10 cellular contexts compared by ENCODE assay signal in the genomic region with DNA sequence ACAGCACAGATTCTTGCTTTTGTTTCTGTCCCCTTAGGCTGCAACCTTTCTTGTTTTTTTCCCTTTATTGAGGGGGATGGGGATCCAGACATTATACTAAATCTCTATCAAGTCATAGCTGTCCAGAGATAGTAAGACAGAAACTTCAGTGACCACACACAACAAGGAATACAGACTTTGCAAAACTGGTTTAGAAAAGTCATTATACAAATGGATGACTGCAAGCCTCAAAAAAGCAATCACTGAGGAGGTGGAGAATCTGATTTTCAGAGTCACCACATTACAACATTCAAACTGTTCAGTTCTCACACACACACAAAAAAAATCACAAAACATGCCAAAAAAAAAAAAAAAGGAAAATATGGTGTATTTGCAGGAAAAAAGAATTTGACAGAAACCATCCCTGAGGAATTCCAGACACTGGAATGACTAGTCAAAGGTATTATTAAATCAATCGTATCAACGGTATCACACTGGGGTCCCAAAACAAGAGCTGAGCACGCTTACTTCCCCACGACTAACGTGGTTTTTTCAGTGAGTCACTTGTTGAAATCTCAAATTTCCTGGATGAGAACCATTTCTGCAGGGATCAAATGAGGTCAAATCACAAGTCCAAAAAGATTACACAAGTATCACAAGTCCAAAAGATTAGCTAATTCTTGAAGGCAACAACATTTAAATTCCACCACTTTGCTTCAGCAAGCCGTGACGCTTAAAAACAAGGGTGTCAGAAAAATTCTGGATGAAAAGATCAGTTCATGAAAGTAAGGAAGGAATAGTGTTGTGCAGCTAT. TPM values are rescaled to one million over a fixed set of nuclear protein-coding genes. Genes with fewer than 3 reads are reported as not detected.
DNase-seq lines count a peak whose midpoint lies in the region; TF ChIP-seq lines count a peak whose summit lies in the region.
"Had no signal": no experiment of that assay in that cellular context is flagged by ENCODE, and none has a peak within 500 bp of the region (broad histone marks: within the 10 kb centered on the region; RNA-seq: fewer than 3 reads in every experiment).

No MANE protein-coding gene starts in this region.

- H3K9me2 ChIP-seq in MM.1S (replicated peaks; ENCODE audit: insufficient read depth, low read length) = no peaks in the 10 kb centered on the region

- H3K4me3 ChIP-seq in MM.1S (ENCODE audit: low read length) = no peak overlapping the region

- no peaks in the 10 kb centered on the region for H3K27me3 ChIP-seq in MM.1S (replicated peaks; ENCODE audit: insufficient read depth, low read length)

- no peaks in the 10 kb centered on the region for H3K9me3 ChIP-seq in MM.1S (replicated peaks; ENCODE audit: insufficient read depth, low read length)

- TF ChIP-seq CTCF in MM.1S (IDR thresholded peaks at IDR 0.05; ENCODE audit: low read length) = no peak

- H3K36me3 ChIP-seq in MM.1S (replicated peaks; ENCODE audit: insufficient read depth, low read length) = no peaks in the 10 kb centered on the region

- no peaks in the 10 kb centered on the region for H4K20me1 ChIP-seq in MM.1S (ENCODE audit: insufficient read depth, low read length)

- H3K27ac ChIP-seq in MM.1S (ENCODE audit: low read length) = peak overlapping the region; percentile 19; the same call in 1 of the 2 replicates

- H3F3A ChIP-seq in MM.1S (ENCODE audit: insufficient read depth, low read length) = peaks cover 5% of the 10 kb centered on the region

- peaks cover 17% of the 10 kb centered on the region for H3K4me1 ChIP-seq in MM.1S (ENCODE audit: low read length)

- DNase-seq in AG08395 (ENCODE audit: low spot score) (peak; percentile 11), MM.1S (no peak), astrocyte of the hippocampus (ENCODE audit: low read depth, low spot score) (peak; percentile 53), kidney tubule cell (ENCODE audit: low spot score) (peak; percentile 44), NCI-H2227 treated with DMSO at 0.1 percent for 48 hours (lab: John Stamatoyannopoulos, UW) (no peak), cerebellum (ENCODE audit: low spot score) (no peak), NCI-H1105 (lab: John Stamatoyannopoulos, UW) (no peak), ecto neural progenitor cell (ENCODE audit: low spot score) (no peak)
- DNase-seq: left colon, SHP77 treated with DMSO at 0.1 percent for 48 hours had no signal

- H3K79me2 ChIP-seq in MM.1S (ENCODE audit: low read length) = peaks cover 28% of the 10 kb centered on the region

- H3K4me2 ChIP-seq in MM.1S (ENCODE audit: low read depth, low read length) = no peak overlapping the region

- H3K9ac ChIP-seq in MM.1S (ENCODE audit: low read length) = no peak overlapping the region

- H2AFZ ChIP-seq in MM.1S (ENCODE audit: low read length) = no peak overlapping the region

RNA-seq across cellular contexts. Expression of gene USP12, which starts 41.2 kb away (rescaled TPM):
- 38.6 TPM for total RNA-seq in cerebellum

Comparison
In these comparisons a context has a peak if more than half of its experiments do, and no peak if none do; other contexts are left out.
1. DNase-seq: peak in AG08395 (single experiment), astrocyte of the hippocampus (single experiment) and kidney tubule cell (single experiment); none in MM.1S (single experiment), NCI-H2227 treated with DMSO at 0.1 percent for 48 hours (single experiment), cerebellum (single experiment), NCI-H1105 (single experiment) and ecto neural progenitor cell (single experiment).